Comparison of ENCODE assay signal across 11 cellular contexts in genomic region chr2:174717273-174717672, GRCh38. TPM values are rescaled to one million over a fixed set of nuclear protein-coding genes. Genes with fewer than 3 reads are reported as not detected.
DNase-seq lines count a peak whose midpoint lies in the region; FAIRE-seq and TF ChIP-seq lines count a peak whose summit lies in the region.
"Had no signal": no experiment of that assay in that cellular context is flagged by ENCODE, and none has a peak within 500 bp of the region (broad histone marks: within the 10 kb centered on the region; RNA-seq: fewer than 3 reads in every experiment).

No MANE protein-coding gene starts in this region.

- H3K79me1 ChIP-seq in mesendoderm (ENCODE audit: low read length), result no peaks in the 10 kb centered on the region

- no peak overlapping the region for H2BK15ac ChIP-seq in mesendoderm (replicated peaks; ENCODE audit: low read depth)

- H2BK5ac ChIP-seq in mesendoderm (ENCODE audit: low read length), result no peak overlapping the region

- H4K8ac ChIP-seq in mesendoderm (ENCODE audit: low read depth, low read length), result no peak overlapping the region

- no peak overlapping the region for H3K18ac ChIP-seq in mesendoderm (ENCODE audit: low read length)

- no CpG with 5 or more reads among the region's 6 CpGs for WGBS in mesendoderm (ENCODE audit: extremely low coverage, insufficient coverage, low lambda C conversion rate)

- no peak overlapping the region for H3K56ac ChIP-seq in mesendoderm (ENCODE audit: low read length)

- no peaks in the 10 kb centered on the region for H3K36me3 ChIP-seq in kidney (ENCODE audit: control insufficient read depth in 1 of 2, insufficient read depth in 2 of 2, low read length in 2 of 2)
- no peaks in the 10 kb centered on the region for H3K36me3 ChIP-seq in mesendoderm (ENCODE audit: control insufficient read depth, insufficient read depth, low read length)
- H3K36me3 ChIP-seq: breast epithelium had no signal

- DNase-seq in A172 (ENCODE audit: low spot score) (peak; percentile 53), ELR (ENCODE audit: low read depth) (peak; percentile 16), choroid plexus epithelial cell (ENCODE audit: low read depth) (peak; percentile 40), kidney (no peak), mesendoderm (no peak), NCI-H748 treated with DMSO at 0.1 percent for 48 hours (lab: John Stamatoyannopoulos, UW) (no peak)
- DNase-seq in T-helper 2 cell treated with Interferon-gamma antibody and Interleukin-4, amounts not matched to agents 5 μg/mL and 100 μg/mL, for 36 hours (ENCODE audit: low spot score), result peak; percentile 36
- DNase-seq in activated CD8-positive, alpha-beta memory T cell treated with anti-CD3 and anti-CD28 coated beads, Interleukin-2, amount 50 U/mL, for 48 hours, result no peak
- DNase-seq: right cardiac atrium had no signal

- no peaks in the 10 kb centered on the region for H3K27me3 ChIP-seq in mesendoderm (ENCODE audit: insufficient read depth, low read length, poor library complexity)
- H3K27me3 ChIP-seq: breast epithelium had no signal

- no peak overlapping the region for H3K27ac Mint-ChIP-seq in T-helper 2 cell treated with Interferon-gamma antibody and Interleukin-4, amounts not matched to agents 5 μg/mL and 100 μg/mL, for 36 hours

- no peak overlapping the region for H4K5ac ChIP-seq in mesendoderm (ENCODE audit: low read length)

- peaks cover 31% of the 10 kb centered on the region for H3K4me1 Mint-ChIP-seq in T-helper 2 cell treated with Interferon-gamma antibody and Interleukin-4, amounts not matched to agents 5 μg/mL and 100 μg/mL, for 36 hours (ENCODE audit: low read depth)

- H3K36me3 Mint-ChIP-seq in T-helper 2 cell treated with Interferon-gamma antibody and Interleukin-4, amounts not matched to agents 5 μg/mL and 100 μg/mL, for 36 hours (ENCODE audit: low read depth), result no peaks in the 10 kb centered on the region

- intact Hi-C loops in kidney (cut with DNase I), result no loop called here

- no peak overlapping the region for H2AK5ac ChIP-seq in mesendoderm (ENCODE audit: low read length)

- H3K4me3 Mint-ChIP-seq in T-helper 2 cell treated with Interferon-gamma antibody and Interleukin-4, amounts not matched to agents 5 μg/mL and 100 μg/mL, for 36 hours, result peak overlapping the region; percentile 59

- H3K27ac ChIP-seq in kidney (ENCODE audit: low read depth in 2 of 2, low read length in 2 of 2), result no peak overlapping the region
- no peak overlapping the region for H3K27ac ChIP-seq in mesendoderm (ENCODE audit: low read depth, low read length)
- H3K27ac ChIP-seq: breast epithelium had no signal

- no peaks in the 10 kb centered on the region for H3K4me1 ChIP-seq in kidney (ENCODE audit: control insufficient read depth in 1 of 2, insufficient read depth in 1 of 2, low read depth in 1 of 2, low read length in 2 of 2)
- no peaks in the 10 kb centered on the region for H3K4me1 ChIP-seq in mesendoderm (ENCODE audit: control insufficient read depth, low read depth, low read length)
- H3K4me1 ChIP-seq: breast epithelium had no signal

- no peak overlapping the region for H3K23ac ChIP-seq in mesendoderm (ENCODE audit: low read length)

- peaks cover 8% of the 10 kb centered on the region for H3K27me3 Mint-ChIP-seq in T-helper 2 cell treated with Interferon-gamma antibody and Interleukin-4, amounts not matched to agents 5 μg/mL and 100 μg/mL, for 36 hours (ENCODE audit: low read depth)

- H3K9ac ChIP-seq in kidney (ENCODE audit: low read length in 2 of 2) (no peak overlapping the region), mesendoderm (ENCODE audit: low read length) (no peak overlapping the region)

- no peak overlapping the region for H3K4me2 ChIP-seq in mesendoderm (ENCODE audit: low read length)

- H3K9me3 Mint-ChIP-seq in T-helper 2 cell treated with Interferon-gamma antibody and Interleukin-4, amounts not matched to agents 5 μg/mL and 100 μg/mL, for 36 hours, result no peaks in the 10 kb centered on the region

- no peaks in the 10 kb centered on the region for H3K9me3 ChIP-seq in kidney (ENCODE audit: control insufficient read depth in 1 of 2, low read length in 2 of 2)
- H3K9me3 ChIP-seq: breast epithelium had no signal

- H3K4me3 ChIP-seq in choroid plexus epithelial cell (ENCODE audit: low read depth, low read length) (no peak overlapping the region), kidney (ENCODE audit: low read length in 2 of 2) (no peak overlapping the region), mesendoderm (ENCODE audit: low read length) (no peak overlapping the region)
- H3K4me3 ChIP-seq: breast epithelium had no signal

- no peak for TF ChIP-seq CTCF in choroid plexus epithelial cell (conservative IDR thresholded peaks at IDR 0.05; ENCODE audit: low read depth, low read length)
- no peak for TF ChIP-seq CTCF in kidney (IDR thresholded peaks at IDR 0.05; ENCODE audit: borderline replicate concordance, extremely low read depth, insufficient read depth)

- no peak for FAIRE-seq in kidney (lab: Jason Lieb, UNC)

- no peak overlapping the region for H2BK120ac ChIP-seq in mesendoderm (ENCODE audit: low read depth, low read length)

- H3K79me2 ChIP-seq in mesendoderm (ENCODE audit: control insufficient read depth, insufficient read depth, low read length), result no peaks in the 10 kb centered on the region

- no peak overlapping the region for H3K4ac ChIP-seq in mesendoderm (ENCODE audit: low read depth, low read length)

RNA-seq across cellular contexts. Expression of gene CHRNA1, which starts 47.0 kb away (rescaled TPM):
- total RNA-seq in A172 (2014; rRNA removed; shearing (Covaris generic)), result not detected in 2 replicates
- total RNA-seq in kidney, result not detected
- not detected for polyA plus RNA-seq in kidney (ENCODE audit: insufficient read depth, low read depth, low replicate concordance)
- polyA plus RNA-seq in mesendoderm (2013, experiment 1 of 2), result 5.7 TPM
- 5.2 TPM for polyA plus RNA-seq in mesendoderm (2013, experiment 2 of 2)
- total RNA-seq: liver had no signal
- polyA plus RNA-seq: liver had no signal

Comparison
In these comparisons a context has a peak if more than half of its experiments do, and no peak if none do; other contexts are left out.
1. DNase-seq: peak in A172 (single experiment), ELR (single experiment), T-helper 2 cell treated with Interferon-gamma antibody and Interleukin-4, amounts not matched to agents 5 μg/mL and 100 μg/mL, for 36 hours (single experiment) and choroid plexus epithelial cell (single experiment); none in kidney (single experiment), mesendoderm (single experiment), activated CD8-positive, alpha-beta memory T cell treated with anti-CD3 and anti-CD28 coated beads, Interleukin-2, amount 50 U/mL, for 48 hours (single experiment) and NCI-H748 treated with DMSO at 0.1 percent for 48 hours (single experiment).